Comparison of ENCODE assay signal across 15 cellular contexts in genomic region chr10:86362129-86362527, GRCh38. TPM values are rescaled to one million over a fixed set of nuclear protein-coding genes. Genes with fewer than 3 reads are reported as not detected.
"Had no signal": no experiment of that assay in that cellular context is flagged by ENCODE, and none has a peak within 500 bp of the region (broad histone marks: within the 10 kb centered on the region; RNA-seq: fewer than 3 reads in every experiment).

No MANE protein-coding gene starts in this region.

- DNase-seq: activated CD4-positive, alpha-beta memory T cell treated with anti-CD3 and anti-CD28 coated beads for 36 hours; foreskin keratinocyte; left ventricle myocardium inferior; mesenchymal stem cell; stomach; T-helper 2 cell had no signal

- H3K27ac ChIP-seq: breast epithelium, foreskin keratinocyte, pancreas, skin epidermis, stomach, transverse colon had no signal

- H3K9me3 Mint-ChIP-seq: activated CD4-positive, alpha-beta memory T cell treated with anti-CD3 and anti-CD28 coated beads for 36 hours; activated naive CD4-positive, alpha-beta T cell treated with anti-CD3 and anti-CD28 coated beads, Interleukin-2, amount 50 U/mL, for 24 hours; neural crest cell had no signal

- H3K36me3 Mint-ChIP-seq: activated CD4-positive, alpha-beta memory T cell treated with anti-CD3 and anti-CD28 coated beads for 36 hours; activated naive CD4-positive, alpha-beta T cell treated with anti-CD3 and anti-CD28 coated beads, Interleukin-2, amount 50 U/mL, for 24 hours had no signal

- H3K36me3 ChIP-seq: breast epithelium, heart left ventricle, left ventricle myocardium inferior, pancreas, stomach, transverse colon had no signal

- H3K4me1 ChIP-seq: foreskin keratinocyte had no signal

- ATAC-seq: pancreas had no signal

- H3K27ac Mint-ChIP-seq: activated CD4-positive, alpha-beta memory T cell treated with anti-CD3 and anti-CD28 coated beads for 36 hours had no signal

- H3K4me3 ChIP-seq: heart left ventricle, pancreas, skin epidermis, stomach, transverse colon had no signal

- H3K9me3 ChIP-seq: breast epithelium, heart left ventricle, left ventricle myocardium inferior, pancreas, stomach, transverse colon had no signal

- H3K4me3 Mint-ChIP-seq: activated CD4-positive, alpha-beta memory T cell treated with anti-CD3 and anti-CD28 coated beads for 36 hours; activated naive CD4-positive, alpha-beta T cell treated with anti-CD3 and anti-CD28 coated beads, Interleukin-2, amount 50 U/mL, for 24 hours had no signal

RNA-seq across cellular contexts. Expression of gene GRID1, which starts 4.5 kb away (rescaled TPM):
- total RNA-seq: activated CD4-positive, alpha-beta memory T cell treated with anti-CD3 and anti-CD28 coated beads for 36 hours; endothelial cell of umbilical vein; foreskin keratinocyte had no signal
- polyA plus RNA-seq: aorta, endothelial cell of umbilical vein, foreskin keratinocyte had no signal
